ENCODE assay signal across 21 cellular contexts in genomic region chr9:126932871-126933321, GRCh38.
"Had no signal": no experiment of that assay in that cellular context is flagged by ENCODE, and none has a peak within 500 bp of the region (broad histone marks: within the 10 kb centered on the region; RNA-seq: fewer than 3 reads in every experiment).

No MANE protein-coding gene starts in this region.

- H3K4me3 ChIP-seq: adrenal gland, ascending aorta, breast epithelium, colonic mucosa, dorsolateral prefrontal cortex, gastroesophageal sphincter, heart left ventricle, lower lobe of right lung, prostate gland, thoracic aorta, upper lobe of left lung had no signal

- H3K27ac ChIP-seq: adrenal gland, ascending aorta, breast epithelium, colonic mucosa, dorsolateral prefrontal cortex, epithelial cell of prostate, gastroesophageal sphincter, heart left ventricle, lower lobe of right lung, prostate gland, thoracic aorta, upper lobe of left lung had no signal

- H3K27me3 ChIP-seq: adrenal gland, ascending aorta, breast epithelium, colonic mucosa, dorsolateral prefrontal cortex, gastroesophageal sphincter, heart left ventricle, upper lobe of left lung had no signal

- H3K36me3 Mint-ChIP-seq: activated naive CD4-positive, alpha-beta T cell treated with anti-CD3 and anti-CD28 coated beads, Interleukin-2, amount 50 U/mL, for 72 hours had no signal

- H3K27me3 Mint-ChIP-seq: central memory CD8-positive, alpha-beta T cell had no signal

- DNase-seq: activated gamma-delta T cell treated with Interleukin-2 at 50 U/mL for 16 hours; adrenal gland; colonic mucosa; dorsolateral prefrontal cortex; heart left ventricle; lower lobe of right lung; naive thymus-derived CD4-positive, alpha-beta T cell; stimulated activated CD4-positive, alpha-beta T cell treated with anti-CD3 and anti-CD28 coated beads, Interleukin-4, amount 100 ng/mL, for 1 hour; stimulated activated naive CD4-positive, alpha-beta T cell; T-helper 1 cell had no signal

- H3K9me3 Mint-ChIP-seq: activated naive CD4-positive, alpha-beta T cell treated with anti-CD3 and anti-CD28 coated beads, Interleukin-2, amount 50 U/mL, for 72 hours; central memory CD8-positive, alpha-beta T cell; neural crest cell had no signal

- H3K4me3 Mint-ChIP-seq: central memory CD8-positive, alpha-beta T cell; naive thymus-derived CD4-positive, alpha-beta T cell; neural crest cell had no signal

- ATAC-seq: activated naive CD4-positive, alpha-beta T cell treated with anti-CD3 and anti-CD28 coated beads, Interleukin-2, amount 50 U/mL, for 72 hours; gastroesophageal sphincter; left lobe of liver; naive thymus-derived CD4-positive, alpha-beta T cell had no signal

- H3K27ac Mint-ChIP-seq: activated naive CD4-positive, alpha-beta T cell treated with anti-CD3 and anti-CD28 coated beads, Interleukin-2, amount 50 U/mL, for 72 hours; naive thymus-derived CD4-positive, alpha-beta T cell had no signal

- H3K4me1 Mint-ChIP-seq: central memory CD8-positive, alpha-beta T cell had no signal

- H3K9me3 ChIP-seq: adrenal gland, ascending aorta, breast epithelium, colonic mucosa, gastroesophageal sphincter, lower lobe of right lung, prostate gland, thoracic aorta, upper lobe of left lung had no signal

- H3K4me1 ChIP-seq: ascending aorta, breast epithelium, colonic mucosa, gastroesophageal sphincter, lower lobe of right lung, prostate gland, upper lobe of left lung had no signal

- H3K36me3 ChIP-seq: adrenal gland, ascending aorta, breast epithelium, colonic mucosa, gastroesophageal sphincter, heart left ventricle, lower lobe of right lung, prostate gland, thoracic aorta, upper lobe of left lung had no signal
